In the genomic region with DNA sequence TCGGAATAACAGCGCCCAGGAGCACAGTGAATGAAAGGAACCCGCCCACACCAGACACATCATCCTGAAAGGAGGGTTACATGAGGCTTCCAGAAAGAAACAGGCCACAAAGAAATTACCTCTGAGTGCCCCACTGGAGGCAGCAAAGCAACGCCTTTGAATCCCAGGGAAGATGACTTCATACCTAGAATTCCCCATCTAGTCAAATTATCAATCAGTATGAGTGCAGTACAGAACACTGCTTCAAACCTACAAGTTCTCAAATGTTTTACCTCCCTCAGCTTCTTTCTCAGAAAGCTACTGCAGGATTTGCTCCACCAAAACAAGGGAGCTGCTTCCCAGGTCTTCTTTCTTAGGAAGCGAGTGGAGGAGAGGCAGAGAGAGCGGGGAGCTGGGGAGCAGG, we compare ENCODE assay signal across 9 cellular contexts.
DNase-seq lines count a peak whose midpoint lies in the region; ATAC-seq and TF ChIP-seq lines count a peak whose summit lies in the region.
"Had no signal": no experiment of that assay in that cellular context is flagged by ENCODE, and none has a peak within 500 bp of the region (broad histone marks: within the 10 kb centered on the region; RNA-seq: fewer than 3 reads in every experiment).

No MANE protein-coding gene starts in this region.

- in situ Hi-C loops in T47D (cut with HindIII; ENCODE audit: low pct_unique_long_range_greater_than_20kb, low sequenced_read_pairs): no loop called here

- DNase-seq in BE2C (no peak), T47D (ENCODE audit: low read depth in 1 of 2, low spot score in 1 of 2) (peak; percentile 62), COR-L47 (lab: John Stamatoyannopoulos, UW) (no peak), HUDEP-2 (lab: John Stamatoyannopoulos, UW; ENCODE audit: unreplicated experiment in 76 of 76) (no peak)
- peak; percentile 24 for DNase-seq in stimulated activated naive B cell treated with anti-CD40 and anti-IgM and Interleukin-4, amounts not matched to agents 10 μg/mL and 1 μg/mL and 100 μg/mL, for 72 hours

- H3K27ac Mint-ChIP-seq in stimulated activated naive B cell treated with anti-CD40 and anti-IgM and Interleukin-4, amounts not matched to agents 10 μg/mL and 1 μg/mL and 100 μg/mL, for 72 hours: peak overlapping the region; percentile 93

- H3K9me3 ChIP-seq in BE2C (peaks cover 3% of the 10 kb centered on the region; the same call in 1 of the 2 replicates), KOPT-K1 (ENCODE audit: insufficient read depth, low read length, poor library complexity, severe bottlenecking) (no peaks in the 10 kb centered on the region)

- peaks cover 52 to 59% of the 10 kb centered on the region in 2 donors for H3K4me1 Mint-ChIP-seq in stimulated activated naive B cell treated with anti-CD40 and anti-IgM and Interleukin-4, amounts not matched to agents 10 μg/mL and 1 μg/mL and 100 μg/mL, for 72 hours

- no peak overlapping the region for H3K4me3 ChIP-seq in BE2C (ENCODE audit: low read depth, low read length)

- peak overlapping the region; percentile 72 for H3K27ac ChIP-seq in KOPT-K1 (ENCODE audit: low read depth, low read length, poor library complexity, severe bottlenecking)
- H3K27ac ChIP-seq: parathyroid adenoma had no signal

- no peaks in the 10 kb centered on the region for H3K27me3 ChIP-seq in BE2C

- H3K27me3 Mint-ChIP-seq in stimulated activated naive B cell treated with anti-CD40 and anti-IgM and Interleukin-4, amounts not matched to agents 10 μg/mL and 1 μg/mL and 100 μg/mL, for 72 hours: no peaks in the 10 kb centered on the region

- ATAC-seq in GM19468 (IDR thresholded peaks at IDR 0.05; ENCODE audit: extremely low read depth, unreplicated experiment): peak; percentile 31
- peak; percentile 64 to 77 for ATAC-seq in stimulated activated naive B cell treated with anti-CD40 and anti-IgM and Interleukin-4, amounts not matched to agents 10 μg/mL and 1 μg/mL and 100 μg/mL, for 72 hours (replicated peaks)
- ATAC-seq in esophagus mucosa: no peak

- peak; percentile 48 for TF ChIP-seq CTCF in BE2C (IDR thresholded peaks at IDR 0.05; ENCODE audit: low read depth, low read length)

- peaks cover 4 to 6% of the 10 kb centered on the region in 2 donors for H3K9me3 Mint-ChIP-seq in stimulated activated naive B cell treated with anti-CD40 and anti-IgM and Interleukin-4, amounts not matched to agents 10 μg/mL and 1 μg/mL and 100 μg/mL, for 72 hours

- peaks cover 12% of the 10 kb centered on the region for H3K4me1 ChIP-seq in BE2C
- H3K4me1 ChIP-seq: parathyroid adenoma had no signal

- no peaks in the 10 kb centered on the region for H3K36me3 ChIP-seq in BE2C
- peaks cover 81% of the 10 kb centered on the region for H3K36me3 ChIP-seq in KOPT-K1 (ENCODE audit: insufficient read depth, low read length)

- peak overlapping the region in 1 of 2 donors; percentile 63 for H3K4me3 Mint-ChIP-seq in stimulated activated naive B cell treated with anti-CD40 and anti-IgM and Interleukin-4, amounts not matched to agents 10 μg/mL and 1 μg/mL and 100 μg/mL, for 72 hours

- H3K36me3 Mint-ChIP-seq in stimulated activated naive B cell treated with anti-CD40 and anti-IgM and Interleukin-4, amounts not matched to agents 10 μg/mL and 1 μg/mL and 100 μg/mL, for 72 hours: peaks cover 52 to 68% of the 10 kb centered on the region in 2 donors

Comparison
In these comparisons a context has a peak if more than half of its experiments do, and no peak if none do; other contexts are left out.
1. DNase-seq: peak in T47D (2 of 2) and stimulated activated naive B cell treated with anti-CD40 and anti-IgM and Interleukin-4, amounts not matched to agents 10 μg/mL and 1 μg/mL and 100 μg/mL, for 72 hours (single experiment); none in BE2C (single experiment), COR-L47 (single experiment) and HUDEP-2 (0 of 76).